ENCODE assay signal across 8 cellular contexts in genomic region chr3:42090973-42091731, GRCh38. TPM values are rescaled to one million over a fixed set of nuclear protein-coding genes. Genes with fewer than 3 reads are reported as not detected.
DNase-seq lines count a peak whose midpoint lies in the region; ATAC-seq, FAIRE-seq and TF ChIP-seq lines count a peak whose summit lies in the region.

TSS of gene TRAK1 (plus strand) at chr3:42091357. CDS start at chr3:42091470, 113 bp downstream.

- no peak for ATAC-seq in HG03520 (IDR thresholded peaks at IDR 0.05; ENCODE audit: unreplicated experiment)

- 73 to 90% (median 78%) methylated on average over 14 of the region's 14 CpGs for WGBS in small intestine, 3 donors

- peak within 1 kb of the TSS; percentile 50 to 71 for H3K27ac ChIP-seq in ascending aorta
- H3K27ac ChIP-seq in small intestine (ENCODE audit: low read depth in 1 of 2, low read length in 1 of 2) = peak within 1 kb of the TSS; percentile 39 to 50

- H3K27me3 ChIP-seq in ascending aorta = no peaks in the 10 kb centered on the region
- H3K27me3 ChIP-seq in small intestine (ENCODE audit: control insufficient read depth in 2 of 2, insufficient read depth in 2 of 2, low read length in 2 of 2) = no peaks in the 10 kb centered on the region

- DNase-seq in H4 (ENCODE audit: low spot score) (peak; percentile 29), ascending aorta (ENCODE audit: low spot score in 2 of 2) (no peak), hippocampal formation (lab: John Stamatoyannopoulos, UW) (peak; percentile 49 to 69), small intestine (no peak), NCI-H1105 treated with DMSO at 0.1 percent for 48 hours (lab: John Stamatoyannopoulos, UW) (no peak), SW480 (ENCODE audit: low spot score) (no peak), NCI-H345 treated with DMSO at 0.1 percent for 48 hours (lab: John Stamatoyannopoulos, UW; ENCODE audit: unreplicated experiment) (no peak)

- no peak for TF ChIP-seq CTCF in ascending aorta (IDR thresholded peaks at IDR 0.05)

- peak within 1 kb of the TSS in 1 of 2 donors; percentile 56 for H3K4me3 ChIP-seq in ascending aorta
- peak within 1 kb of the TSS in 1 of 2 donors; percentile 8 for H3K4me3 ChIP-seq in small intestine (ENCODE audit: low read depth in 1 of 2, low read length in 2 of 2)

- no peak for FAIRE-seq in small intestine (lab: Jason Lieb, UNC)

- intact Hi-C loops in ascending aorta (cut with DNase I) = no loop called here

- H3K4me1 ChIP-seq in ascending aorta = peaks cover 0 to 9% of the 10 kb centered on the region in 2 donors
- H3K4me1 ChIP-seq in small intestine (ENCODE audit: control insufficient read depth in 2 of 2, insufficient read depth in 1 of 2, low read depth in 1 of 2, low read length in 1 of 2) = no peaks in the 10 kb centered on the region

- peaks cover 0 to 6% of the 10 kb centered on the region in 2 donors for H3K36me3 ChIP-seq in ascending aorta
- peaks cover 0 to 10% of the 10 kb centered on the region in 2 donors for H3K36me3 ChIP-seq in small intestine (ENCODE audit: control insufficient read depth in 2 of 2, insufficient read depth in 2 of 2, low read length in 2 of 2)

- no peaks in the 10 kb centered on the region for H3K9me3 ChIP-seq in ascending aorta
- H3K9me3 ChIP-seq in small intestine (ENCODE audit: control insufficient read depth, low read depth) = no peaks in the 10 kb centered on the region

RNA-seq across cellular contexts. Expression of gene TRAK1, which starts in this region (rescaled TPM):
- total RNA-seq in H4 (2014; rRNA removed; shearing (Covaris generic)) = 4.3 and 6.0 TPM in 2 replicates
- 37.5 TPM for total RNA-seq in ascending aorta
- 10 to 100 TPM; 20.9 to 74.7 (median 36.5) TPM for polyA plus RNA-seq in small intestine

Comparison
In these comparisons a context has a peak if more than half of its experiments do, and no peak if none do; other contexts are left out.
1. DNase-seq: peak in H4 (single experiment) and hippocampal formation (2 of 2); none in ascending aorta (0 of 2), small intestine (single experiment), NCI-H1105 treated with DMSO at 0.1 percent for 48 hours (single experiment), SW480 (single experiment) and NCI-H345 treated with DMSO at 0.1 percent for 48 hours (single experiment).